In genomic region chr3:129641567-129642260, GRCh38 we compare ENCODE assay signal across 6 cellular contexts. TPM values are rescaled to one million over a fixed set of nuclear protein-coding genes. Genes with fewer than 3 reads are reported as not detected.
DNase-seq lines count a peak whose midpoint lies in the region; ATAC-seq, FAIRE-seq and TF ChIP-seq lines count a peak whose summit lies in the region.
"Not testable (repeated sequence)": the region's sequence is repeated elsewhere in the genome, so short reads cannot be mapped to it uniquely, and the experiment has no call there.

No MANE protein-coding gene starts in this region.

- not testable (repeated sequence) for H2AK5ac ChIP-seq in mesenchymal stem cell (ENCODE audit: low read length, severe bottlenecking)

- H3K36me3 Mint-ChIP-seq in endodermal cell (ENCODE audit: low read depth); type B pancreatic cell: not testable (repeated sequence)

- not testable (repeated sequence) for H3K4ac ChIP-seq in mesenchymal stem cell (ENCODE audit: low read depth in 1 of 2, low read length in 2 of 2)

- not testable (repeated sequence) for H3K9me3 ChIP-seq in A549; WERI-Rb-1 (ENCODE audit: severe bottlenecking); endodermal cell (ENCODE audit: control insufficient read depth, low read length); hepatocyte (ENCODE audit: low read depth); mesenchymal stem cell (ENCODE audit: control insufficient read depth, low read length)

- CTCF ChIA-PET in A549 (lab: Yijun Ruan, JAX), result not testable (repeated sequence)

- H3K27ac ChIP-seq in A549, result peak overlapping the region; percentile 82 to 95
- peak overlapping the region; percentile 62 for H3K27ac ChIP-seq in WERI-Rb-1
- not testable (repeated sequence) for H3K27ac ChIP-seq in endodermal cell (ENCODE audit: low read depth, low read length)
- H3K27ac ChIP-seq in hepatocyte, result peak overlapping the region; percentile 82
- peak overlapping the region; percentile 10 for H3K27ac ChIP-seq in mesenchymal stem cell (ENCODE audit: low read length, poor library complexity, severe bottlenecking)

- H3K18ac ChIP-seq in mesenchymal stem cell (ENCODE audit: low read depth in 1 of 2, low read length in 2 of 2), result not testable (repeated sequence)

- H3K4me3 Mint-ChIP-seq in endodermal cell, result not testable (repeated sequence)
- H3K4me3 Mint-ChIP-seq in type B pancreatic cell, result peak overlapping the region; percentile 69

- H3K4me3 ChIP-seq in A549; WERI-Rb-1 (ENCODE audit: low read depth, low read length); endodermal cell (ENCODE audit: low read length); hepatocyte; mesenchymal stem cell (ENCODE audit: insufficient read depth in 1 of 2, low read depth in 1 of 2, low read length in 2 of 2): not testable (repeated sequence)

- H3K27ac Mint-ChIP-seq in endodermal cell (peak overlapping the region; percentile 61), type B pancreatic cell (peak overlapping the region; percentile 92)

- H2BK15ac ChIP-seq in mesenchymal stem cell (ENCODE audit: low read depth, poor library complexity, severe bottlenecking), result not testable (repeated sequence)

- H2BK12ac ChIP-seq in mesenchymal stem cell (ENCODE audit: low read length in 2 of 2), result not testable (repeated sequence)

- H3K4me1 Mint-ChIP-seq in endodermal cell (peaks cover 21% of the 10 kb centered on the region), type B pancreatic cell (ENCODE audit: unreplicated experiment) (peaks cover 15% of the 10 kb centered on the region)

- POLR2A ChIA-PET in A549 (lab: Yijun Ruan, JAX), result not testable (repeated sequence)

- H4K91ac ChIP-seq in mesenchymal stem cell (ENCODE audit: low read length), result not testable (repeated sequence)

- not testable (repeated sequence) for H3K23ac ChIP-seq in mesenchymal stem cell (ENCODE audit: low read length in 2 of 2)

- not testable (repeated sequence) for H4K8ac ChIP-seq in mesenchymal stem cell (ENCODE audit: low read length)

- H2AFZ ChIP-seq in hepatocyte, result peak overlapping the region; percentile 0
- H2AFZ ChIP-seq in mesenchymal stem cell (ENCODE audit: low read depth, low read length), result not testable (repeated sequence)

- H2BK5ac ChIP-seq in mesenchymal stem cell (ENCODE audit: low read depth, low read length, poor library complexity, severe bottlenecking), result not testable (repeated sequence)

- H3K9ac ChIP-seq in endodermal cell (ENCODE audit: extremely low read depth, low read length, poor library complexity, severe bottlenecking), result peak overlapping the region; percentile 15
- H3K9ac ChIP-seq in mesenchymal stem cell (ENCODE audit: low read length), result not testable (repeated sequence)

- H2BK120ac ChIP-seq in mesenchymal stem cell (ENCODE audit: low read depth, low read length), result not testable (repeated sequence)

- not testable (repeated sequence) for TF ChIP-seq CTCF in A549 (IDR thresholded peaks at IDR 0.05); WERI-Rb-1 (IDR thresholded peaks at IDR 0.05; ENCODE audit: low read depth, low read length); endodermal cell (conservative IDR thresholded peaks at IDR 0.05); hepatocyte (IDR thresholded peaks at IDR 0.05; ENCODE audit: poor library complexity); type B pancreatic cell (conservative IDR thresholded peaks at IDR 0.05)

- H3K9me3 Mint-ChIP-seq in endodermal cell, type B pancreatic cell: not testable (repeated sequence)

- H3K79me1 ChIP-seq in mesenchymal stem cell (replicated peaks; ENCODE audit: low read length, poor library complexity, severe bottlenecking), result not testable (repeated sequence)

- whole genome bisulfite sequencing in A549 (ENCODE audit: missing lambda C conversion rate), result 8% methylated on average over 6 of the region's 10 CpGs
- 42% methylated on average over 6 of the region's 10 CpGs; no CpG with 5 or more reads in 1 of the 2 experiments for WGBS in endodermal cell (ENCODE audit: insufficient coverage in 1 of 2, insufficient read length in 1 of 2), 2 experiments
- 36% methylated on average over 9 of the region's 10 CpGs for WGBS in hepatocyte (ENCODE audit: low lambda C conversion rate, missing lambda C conversion rate)
- no CpG with 5 or more reads among the region's 10 CpGs for WGBS in mesenchymal stem cell

- not testable (repeated sequence) for H3K79me2 ChIP-seq in hepatocyte

- H3K4me2 ChIP-seq in A549, result peak overlapping the region; percentile 67
- H3K4me2 ChIP-seq in hepatocyte, result peak overlapping the region; percentile 61
- H3K4me2 ChIP-seq in mesenchymal stem cell (ENCODE audit: low read length, poor library complexity, severe bottlenecking), result not testable (repeated sequence)

- FAIRE-seq in A549 (lab: Jason Lieb, UNC), result not testable (repeated sequence)

- H3K27me3 Mint-ChIP-seq in endodermal cell (ENCODE audit: insufficient read depth); type B pancreatic cell: not testable (repeated sequence)

- peak in 1 of 2 experiments; percentile 51; a peak in 3 of 6 replicates for ATAC-seq in A549

- not testable (repeated sequence) for TF ChIP-seq EP300 in A549 (IDR thresholded peaks at IDR 0.05)

- not testable (repeated sequence) for H3K36me3 ChIP-seq in WERI-Rb-1; endodermal cell (ENCODE audit: control insufficient read depth, insufficient read depth, low read length); hepatocyte (replicated peaks; ENCODE audit: insufficient read depth, low read depth); mesenchymal stem cell (ENCODE audit: control insufficient read depth in 1 of 2, insufficient read depth in 2 of 2, low read depth in 1 of 2, low read length in 2 of 2)

- not testable (repeated sequence) for H4K20me1 ChIP-seq in hepatocyte (ENCODE audit: insufficient read depth, poor library complexity, severe bottlenecking)

- TF ChIP-seq RAD21 in A549 (conservative IDR thresholded peaks at IDR 0.05 in 1 of 2, IDR thresholded peaks at IDR 0.05 in 1 of 2), result not testable (repeated sequence)

- H3K27me3 ChIP-seq in WERI-Rb-1 (ENCODE audit: insufficient read depth, low read depth, severe bottlenecking); endodermal cell (ENCODE audit: control insufficient read depth, insufficient read depth, low read length, poor library complexity, severe bottlenecking); hepatocyte; mesenchymal stem cell (ENCODE audit: control insufficient read depth in 1 of 2, insufficient read depth in 1 of 2, low read length in 2 of 2): not testable (repeated sequence)

- not testable (repeated sequence) for H3K14ac ChIP-seq in mesenchymal stem cell (ENCODE audit: low read length in 2 of 2)

- H3K9me2 ChIP-seq in hepatocyte (replicated peaks; ENCODE audit: insufficient read depth), result not testable (repeated sequence)

- H3K4me1 ChIP-seq in A549, result peaks cover 19% of the 10 kb centered on the region
- not testable (repeated sequence) for H3K4me1 ChIP-seq in endodermal cell (ENCODE audit: control insufficient read depth, insufficient read depth, low read length); hepatocyte (ENCODE audit: insufficient read depth); mesenchymal stem cell (ENCODE audit: control insufficient read depth, insufficient read depth, low read depth, low read length)

- not testable (repeated sequence) for TF ChIP-seq POLR2A in A549 (IDR thresholded peaks at IDR 0.05; ENCODE audit: low read length)

- not testable (repeated sequence) for DNase-seq in A549 (ENCODE audit: low read depth in 1 of 2, low spot score in 1 of 2); WERI-Rb-1; endodermal cell; hepatocyte (ENCODE audit: low spot score); mesenchymal stem cell; type B pancreatic cell (ENCODE audit: extremely low spot score, unreplicated experiment)

TF ChIP-seq in A549, 52 proteins besides CTCF, POLR2A, EP300 and RAD21 (continues in another document):
- TF ChIP-seq FOXS1 (CRISPR knock-in tag; IDR thresholded peaks at IDR 0.05) (peak; percentile 98), HMGXB4 (CRISPR knock-in tag; IDR thresholded peaks at IDR 0.05; ENCODE audit: borderline replicate concordance) (peak; percentile 45; the same call in 1 of the 2 replicates), ZNF302 (CRISPR knock-in tag; IDR thresholded peaks at IDR 0.05) (peak; percentile 98), TFCP2L1 (CRISPR knock-in tag; IDR thresholded peaks at IDR 0.05) (peak; percentile 88), HEYL (CRISPR knock-in tag; IDR thresholded peaks at IDR 0.05) (peak; percentile 97)

RNA-seq across cellular contexts. Expression of gene PLXND1, which starts 35.2 kb away (rescaled TPM):
- polyA plus RNA-seq in A549 (2011; rRNA removed) (26.8 and 49.3 TPM in 2 replicates), A549 (2017; fragmentation: RNase III; extraction: RNeasy Plus Mini Kit Qiagen cat#74134 plus additional on column Dnase treatment) (47.2 to 72.6 TPM (median 58.6 TPM) in 3 replicates), hepatocyte (24.9 and 36.3 TPM in 2 replicates)
- polyA plus RNA-seq in A549 (2012; cell fraction: cytosol; rRNA removed), result 37.6 and 41.4 TPM in 2 replicates
- polyA plus RNA-seq in A549 (2012; cell fraction: nucleus; rRNA removed), result 133 and 136 TPM in 2 replicates
- polyA minus RNA-seq in A549 (2011; rRNA and poly(A)+ RNA removed), result 49.8 and 54.9 TPM in 2 replicates
- total RNA-seq in endodermal cell (10 to 100 TPM; 73.1 to 83.2 TPM), hepatocyte (22.0 and 45.3 TPM in 2 replicates), type B pancreatic cell (ENCODE audit: low replicate concordance) (56.9 and 71.0 TPM in 2 replicates)
- 58.8 TPM for polyA plus RNA-seq in endodermal cell (2013, experiment 1 of 2)
- polyA plus RNA-seq in endodermal cell (2013, experiment 2 of 2), result 68.1 TPM
- polyA plus RNA-seq in mesenchymal stem cell (2013, experiment 1 of 2), result 288 TPM
- polyA plus RNA-seq in mesenchymal stem cell (2013, experiment 2 of 2), result 288 TPM
